22 cellular contexts compared by ENCODE assay signal in genomic region chr2:58110765-58111164, GRCh38.
DNase-seq lines count a peak whose midpoint lies in the region; TF ChIP-seq lines count a peak whose summit lies in the region.
"Had no signal": no experiment of that assay in that cellular context is flagged by ENCODE, and none has a peak within 500 bp of the region (broad histone marks: within the 10 kb centered on the region; RNA-seq: fewer than 3 reads in every experiment).

No MANE protein-coding gene starts in this region.

- H3K27ac ChIP-seq in DOHH2 (ENCODE audit: low read depth, low read length) (no peak overlapping the region), WERI-Rb-1 (no peak overlapping the region)
- H3K27ac ChIP-seq: pancreas, SJSA1, thyroid gland had no signal

- H3K4me1 ChIP-seq in DOHH2 (ENCODE audit: control insufficient read depth, low read length), result no peaks in the 10 kb centered on the region
- H3K4me1 ChIP-seq: pancreas, thyroid gland had no signal

- H3K4me3 ChIP-seq in DOHH2 (ENCODE audit: low read length) (no peak overlapping the region), WERI-Rb-1 (ENCODE audit: low read depth, low read length) (no peak overlapping the region)
- H3K4me3 ChIP-seq: pancreas, SJSA1, thyroid gland had no signal

- CTCF ChIA-PET in HEK293T (lab: Yijun Ruan, JAX), result no interaction called here

- H3K9me3 ChIP-seq in DOHH2 (ENCODE audit: control insufficient read depth, insufficient read depth, low read length), result no peaks in the 10 kb centered on the region
- no peaks in the 10 kb centered on the region for H3K9me3 ChIP-seq in WERI-Rb-1 (ENCODE audit: severe bottlenecking)
- H3K9me3 ChIP-seq: pancreas, SJSA1, thyroid gland had no signal

- H3K27me3 ChIP-seq in DOHH2 (ENCODE audit: control insufficient read depth, low read length), result no peaks in the 10 kb centered on the region
- no peaks in the 10 kb centered on the region for H3K27me3 ChIP-seq in WERI-Rb-1 (ENCODE audit: insufficient read depth, low read depth, severe bottlenecking)
- H3K27me3 ChIP-seq: pancreas, SJSA1, thyroid gland had no signal

- DNase-seq in HEK293T (ENCODE audit: extremely low spot score) (peak; percentile 27), WERI-Rb-1 (no peak), iPS-NIHi7 (ENCODE audit: extremely low spot score) (peak; percentile 39), NCI-H2081 treated with DMSO at 0.1 percent for 48 hours (lab: John Stamatoyannopoulos, UW) (no peak), immature natural killer cell (no peak), amniotic stem cell (lab: John Stamatoyannopoulos, UW) (no peak)
- DNase-seq: activated B cell treated with CpG ODN at 0.5 μM for 24 hours; activated CD4-positive, alpha-beta memory T cell treated with anti-CD3 and anti-CD28 coated beads, Interleukin-2, amount 10 ng/mL, durations not matched to agents 7 days and 5 days; activated naive CD4-positive, alpha-beta T cell treated with anti-CD3 and anti-CD28 coated beads for 36 hours; activated T-cell treated with anti-CD3 and anti-CD28 coated beads, Interleukin-2, amount 50 U/mL, for 1 hour; aorta; effector memory CD4-positive, alpha-beta T cell; head of caudate nucleus; naive B cell; NCI-H187; NCI-H446; pancreas; stimulated activated naive B cell treated with anti-CD40 and anti-IgM and Interleukin-4, amounts not matched to agents 10 μg/mL and 1 μg/mL and 100 μg/mL, for 72 hours; T-helper 2 cell; thyroid gland had no signal

- H3F3A ChIP-seq in DOHH2 (ENCODE audit: control insufficient read depth, insufficient read depth), result no peaks in the 10 kb centered on the region

- no peaks in the 10 kb centered on the region for H3K79me2 ChIP-seq in DOHH2 (ENCODE audit: control insufficient read depth, low read length)

- POLR2A ChIA-PET in HEK293T (lab: Yijun Ruan, JAX), result no interaction called here

- TF ChIP-seq CTCF in DOHH2 (IDR thresholded peaks at IDR 0.05; ENCODE audit: low read depth, low read length, poor library complexity, severe bottlenecking) (peak; percentile 30), WERI-Rb-1 (IDR thresholded peaks at IDR 0.05; ENCODE audit: low read depth, low read length) (peak; percentile 42)

- H3K4me1 Mint-ChIP-seq in immature natural killer cell, result peaks cover 0 to 7% of the 10 kb centered on the region in 2 donors

- H3K9me2 ChIP-seq in DOHH2 (replicated peaks; ENCODE audit: control insufficient read depth, low read length), result no peaks in the 10 kb centered on the region

- no peak overlapping the region for H3K4me2 ChIP-seq in DOHH2 (ENCODE audit: low read length)

- H3K9me3 Mint-ChIP-seq in immature natural killer cell, result no peaks in the 10 kb centered on the region
- H3K9me3 Mint-ChIP-seq: activated B cell treated with CpG ODN at 0.5 μM for 24 hours; activated CD4-positive, alpha-beta memory T cell treated with anti-CD3 and anti-CD28 coated beads, Interleukin-2, amount 10 ng/mL, durations not matched to agents 7 days and 5 days; activated naive CD4-positive, alpha-beta T cell treated with anti-CD3 and anti-CD28 coated beads for 36 hours had no signal

- no peaks in the 10 kb centered on the region for H4K20me1 ChIP-seq in DOHH2 (ENCODE audit: control insufficient read depth, insufficient read depth, low read depth, low read length)

- H3K4me3 Mint-ChIP-seq in immature natural killer cell, result no peak overlapping the region
- H3K4me3 Mint-ChIP-seq: activated B cell treated with CpG ODN at 0.5 μM for 24 hours; activated CD4-positive, alpha-beta memory T cell treated with anti-CD3 and anti-CD28 coated beads, Interleukin-2, amount 10 ng/mL, durations not matched to agents 7 days and 5 days; activated naive CD4-positive, alpha-beta T cell treated with anti-CD3 and anti-CD28 coated beads for 36 hours; stimulated activated naive B cell treated with anti-CD40 and anti-IgM and Interleukin-4, amounts not matched to agents 10 μg/mL and 1 μg/mL and 100 μg/mL, for 72 hours had no signal

- H3K27me3 Mint-ChIP-seq in immature natural killer cell (ENCODE audit: low read depth in 3 of 3), result no peaks in the 10 kb centered on the region
- H3K27me3 Mint-ChIP-seq: activated B cell treated with CpG ODN at 0.5 μM for 24 hours; activated CD4-positive, alpha-beta memory T cell treated with anti-CD3 and anti-CD28 coated beads, Interleukin-2, amount 10 ng/mL, durations not matched to agents 7 days and 5 days; naive B cell; stimulated activated naive B cell treated with anti-CD40 and anti-IgM and Interleukin-4, amounts not matched to agents 10 μg/mL and 1 μg/mL and 100 μg/mL, for 72 hours had no signal

- H3K36me3 Mint-ChIP-seq in immature natural killer cell, result peaks cover 0 to 8% (median 7%) of the 10 kb centered on the region in 3 donors

- no peaks in the 10 kb centered on the region for H3K36me3 ChIP-seq in DOHH2 (ENCODE audit: control insufficient read depth, low read length)
- H3K36me3 ChIP-seq in WERI-Rb-1, result no peaks in the 10 kb centered on the region
- H3K36me3 ChIP-seq: pancreas, SJSA1, thyroid gland had no signal

- H3K27ac Mint-ChIP-seq in immature natural killer cell, result no peak overlapping the region
- H3K27ac Mint-ChIP-seq: activated B cell treated with CpG ODN at 0.5 μM for 24 hours; activated CD4-positive, alpha-beta memory T cell treated with anti-CD3 and anti-CD28 coated beads, Interleukin-2, amount 10 ng/mL, durations not matched to agents 7 days and 5 days; activated naive CD4-positive, alpha-beta T cell treated with anti-CD3 and anti-CD28 coated beads for 36 hours; naive B cell; stimulated activated naive B cell treated with anti-CD40 and anti-IgM and Interleukin-4, amounts not matched to agents 10 μg/mL and 1 μg/mL and 100 μg/mL, for 72 hours had no signal

TF ChIP-seq in HEK293T, 16 proteins besides CTCF, POLR2A, EP300 and RAD21:
- TF ChIP-seq NFRKB (IDR thresholded peaks at IDR 0.05) (no peak), HDGF (IDR thresholded peaks at IDR 0.05; ENCODE audit: borderline replicate concordance) (no peak), PKNOX1 (IDR thresholded peaks at IDR 0.05) (no peak), FOXK2 (IDR thresholded peaks at IDR 0.05) (no peak), ARNT (IDR thresholded peaks at IDR 0.05) (no peak), SUZ12 (IDR thresholded peaks at IDR 0.05) (no peak), L3MBTL2 (conservative IDR thresholded peaks at IDR 0.05) (no peak)

Comparison
In these comparisons a context has a peak if more than half of its experiments do, and no peak if none do; other contexts are left out.
1. DNase-seq: peak in HEK293T (single experiment) and iPS-NIHi7 (single experiment); none in WERI-Rb-1 (single experiment), NCI-H2081 treated with DMSO at 0.1 percent for 48 hours (single experiment), immature natural killer cell (0 of 3) and amniotic stem cell (single experiment).